In the genomic region with DNA sequence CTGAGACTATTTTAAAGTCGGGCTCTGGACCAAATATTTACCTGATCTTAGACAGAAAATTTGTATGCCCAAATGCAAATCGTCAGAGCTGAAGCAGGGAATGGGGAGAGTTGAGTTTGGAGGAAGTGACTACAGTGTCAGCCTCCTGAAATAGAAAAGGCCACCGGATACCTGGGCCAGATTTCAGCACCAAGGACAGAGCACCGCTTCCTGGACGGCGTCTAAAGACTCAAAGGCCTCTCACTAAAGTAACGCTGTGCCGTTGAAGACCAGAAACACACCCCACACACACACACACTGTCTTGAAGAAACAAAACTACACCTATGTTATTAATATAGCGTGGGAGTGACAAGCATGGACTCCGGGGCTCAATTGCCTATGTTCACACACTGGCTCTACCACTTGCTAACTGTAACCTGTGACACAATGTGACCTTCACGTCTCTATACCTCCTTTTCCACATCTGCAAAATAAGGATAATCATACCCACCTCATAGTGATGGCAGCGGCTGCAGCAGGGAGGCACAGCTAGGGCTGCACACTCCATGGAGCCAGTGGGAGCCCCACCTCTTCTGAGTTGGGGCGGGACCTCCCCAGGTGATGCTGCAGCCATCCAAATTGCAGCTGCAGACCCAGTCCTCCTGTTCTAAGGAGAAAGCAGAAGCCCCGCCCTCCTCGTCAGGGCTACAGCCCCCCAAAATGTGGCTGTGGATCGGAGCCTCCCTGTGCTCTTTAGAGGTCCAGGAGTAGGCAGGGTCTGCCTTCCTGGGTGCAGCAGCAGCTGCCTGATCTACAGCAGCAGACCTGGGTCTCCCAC, we compare ENCODE assay signal across 1 cellular context.
A peak's percentile ranks its signal among the peaks of the same experiment; 100 is the strongest.
TF ChIP-seq lines count a peak whose summit lies in the region.

No MANE protein-coding gene starts in this region.

TF ChIP-seq in GM12878, 131 proteins besides CTCF, POLR2A, EP300 and RAD21:
- TF ChIP-seq REST (IDR thresholded peaks at IDR 0.05; ENCODE audit: low read depth, low read length) (peak; percentile 97), POLR2AphosphoS2 (IDR thresholded peaks at IDR 0.05; ENCODE audit: low read depth, low read length) (no peak)
TF ChIP-seq in GM12878: peak in this region for 1.
